ENCODE assay signal across 24 cellular contexts in the genomic region with DNA sequence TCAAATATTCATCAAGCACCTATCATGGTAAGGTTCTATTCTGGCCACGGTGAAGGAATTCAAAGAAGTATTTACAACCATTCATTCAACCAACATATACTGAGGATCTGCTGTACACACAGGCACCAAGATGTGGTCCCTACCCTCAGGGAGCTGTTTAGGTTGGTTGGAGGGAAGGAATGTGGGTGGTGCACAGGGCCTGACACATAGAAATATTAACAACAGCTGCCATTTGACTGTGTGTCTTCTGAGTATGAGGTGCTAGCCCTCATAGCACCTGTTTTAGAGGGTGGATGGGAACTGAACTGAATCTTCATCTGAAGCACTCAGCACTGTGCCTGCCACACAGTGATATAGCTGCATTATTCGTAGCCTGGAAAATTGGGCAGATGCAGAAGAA. TPM values are rescaled to one million over a fixed set of nuclear protein-coding genes. Genes with fewer than 3 reads are reported as not detected.
"Had no signal": no experiment of that assay in that cellular context is flagged by ENCODE, and none has a peak within 500 bp of the region (broad histone marks: within the 10 kb centered on the region; RNA-seq: fewer than 3 reads in every experiment).

No MANE protein-coding gene starts in this region.

- H3K27me3 ChIP-seq: adrenal gland, esophagus squamous epithelium, left lung, stomach had no signal

- H3K4me3 Mint-ChIP-seq: activated CD4-positive, alpha-beta memory T cell treated with anti-CD3 and anti-CD28 coated beads, Interleukin-2, amount 10 ng/mL, durations not matched to agents 7 days and 5 days; activated naive CD4-positive, alpha-beta T cell treated with anti-CD3 and anti-CD28 coated beads, Interleukin-2, amount 50 U/mL, for 24 hours; dendritic cell treated with granulocyte-macrophage colony-stimulating factor and Interleukin-4, amounts not matched to agents 40 ng/mL and 50 ng/mL, for 4 days; naive B cell; WTC11 had no signal

- H3K9me3 ChIP-seq: adrenal gland, esophagus squamous epithelium, left lung, prostate gland, stomach had no signal

- H3K27ac Mint-ChIP-seq: activated CD4-positive, alpha-beta memory T cell treated with anti-CD3 and anti-CD28 coated beads, Interleukin-2, amount 10 ng/mL, durations not matched to agents 7 days and 5 days; activated naive CD4-positive, alpha-beta T cell treated with anti-CD3 and anti-CD28 coated beads, Interleukin-2, amount 50 U/mL, for 24 hours; dendritic cell treated with granulocyte-macrophage colony-stimulating factor and Interleukin-4, amounts not matched to agents 40 ng/mL and 50 ng/mL, for 4 days; naive B cell; WTC11 had no signal

- H3K9me3 Mint-ChIP-seq: activated CD4-positive, alpha-beta memory T cell treated with anti-CD3 and anti-CD28 coated beads, Interleukin-2, amount 10 ng/mL, durations not matched to agents 7 days and 5 days; activated naive CD4-positive, alpha-beta T cell treated with anti-CD3 and anti-CD28 coated beads, Interleukin-2, amount 50 U/mL, for 24 hours; dendritic cell treated with granulocyte-macrophage colony-stimulating factor and Interleukin-4, amounts not matched to agents 40 ng/mL and 50 ng/mL, for 4 days; naive B cell; WTC11 had no signal

- DNase-seq: activated CD4-positive, alpha-beta memory T cell treated with anti-CD3 and anti-CD28 coated beads, Interleukin-2, amount 10 ng/mL, durations not matched to agents 7 days and 5 days; activated CD4-positive, alpha-beta T cell treated with anti-CD3 and anti-CD28 coated beads for 48 hours; activated CD8-positive, alpha-beta memory T cell treated with anti-CD3 and anti-CD28 coated beads, Interleukin-2, amount 50 U/mL, for 48 hours; activated effector memory CD4-positive, alpha-beta T cell treated with Interleukin-2 at 50 U/mL for 16 hours; adrenal gland; effector memory CD4-positive, alpha-beta T cell; esophagus squamous epithelium; hippocampal formation; left lung; mammary epithelial cell; naive B cell; right cardiac atrium; trophoblast cell had no signal

- H3K4me1 ChIP-seq: adrenal gland, esophagus squamous epithelium, left lung, prostate gland had no signal

- H3K27me3 Mint-ChIP-seq: activated CD4-positive, alpha-beta memory T cell treated with anti-CD3 and anti-CD28 coated beads, Interleukin-2, amount 10 ng/mL, durations not matched to agents 7 days and 5 days; activated naive CD4-positive, alpha-beta T cell treated with anti-CD3 and anti-CD28 coated beads, Interleukin-2, amount 50 U/mL, for 24 hours; naive B cell had no signal

- H3K27ac ChIP-seq: adrenal gland, esophagus squamous epithelium, left lung, prostate gland, skin epidermis had no signal

- ATAC-seq: left lung, right cardiac atrium, WTC11 had no signal

- H3K4me3 ChIP-seq: adrenal gland, esophagus squamous epithelium, left lung, prostate gland, skin epidermis, stomach had no signal

- FAIRE-seq: endothelial cell of umbilical vein, islet of Langerhans had no signal

- H3K36me3 Mint-ChIP-seq: activated naive CD4-positive, alpha-beta T cell treated with anti-CD3 and anti-CD28 coated beads, Interleukin-2, amount 50 U/mL, for 24 hours; naive B cell; WTC11 had no signal

- H3K4me1 Mint-ChIP-seq: activated CD4-positive, alpha-beta memory T cell treated with anti-CD3 and anti-CD28 coated beads, Interleukin-2, amount 10 ng/mL, durations not matched to agents 7 days and 5 days; naive B cell; WTC11 had no signal

- H3K36me3 ChIP-seq: adrenal gland, esophagus squamous epithelium, left lung, prostate gland had no signal

RNA-seq across cellular contexts. Expression of gene RAD21L1, which starts 47.5 kb away (rescaled TPM):
- total RNA-seq: activated CD4-positive, alpha-beta memory T cell treated with anti-CD3 and anti-CD28 coated beads, Interleukin-2, amount 10 ng/mL, durations not matched to agents 7 days and 5 days; adrenal gland; cerebellum; endothelial cell of umbilical vein; esophagus squamous epithelium; glomerular endothelial cell; left lung; mammary epithelial cell; osteocyte; right cardiac atrium; stomach had no signal
- polyA plus RNA-seq: mammary epithelial cell, right cardiac atrium, stomach had no signal
